ENCODE assay signal across 26 cellular contexts in genomic region chr10:100567826-100568225, GRCh38.
"Had no signal": no experiment of that assay in that cellular context is flagged by ENCODE, and none has a peak within 500 bp of the region (broad histone marks: within the 10 kb centered on the region; RNA-seq: fewer than 3 reads in every experiment).

No MANE protein-coding gene starts in this region.

- H3K4me2 ChIP-seq: SK-N-SH had no signal

- H3K36me3 Mint-ChIP-seq: activated naive CD4-positive, alpha-beta T cell treated with anti-CD3 and anti-CD28 coated beads, Interleukin-2, amount 10 ng/mL, durations not matched to agents 7 days and 5 days had no signal

- H3K27ac Mint-ChIP-seq: activated CD8-positive, alpha-beta T cell treated with anti-CD3 and anti-CD28 coated beads for 36 hours; activated naive CD4-positive, alpha-beta T cell treated with anti-CD3 and anti-CD28 coated beads, Interleukin-2, amount 10 ng/mL, durations not matched to agents 7 days and 5 days; activated naive CD8-positive, alpha-beta T cell treated with anti-CD3 and anti-CD28 coated beads for 36 hours; activated T-helper 17 cell treated with anti-CD3 and anti-CD28 coated beads, Interleukin-2, amount 50 U/mL, for 72 hours had no signal

- H3K9ac ChIP-seq: SK-N-SH had no signal

- H3K36me3 ChIP-seq: brain microvascular endothelial cell, SJCRH30 had no signal

- DNase-seq: activated CD4-positive, alpha-beta T cell treated with anti-CD3 and anti-CD28 coated beads for 4 hours; activated CD8-positive, alpha-beta T cell treated with anti-CD3 and anti-CD28 coated beads for 36 hours; activated gamma-delta T cell treated with Interleukin-2 at 50 U/mL for 16 hours; activated naive CD4-positive, alpha-beta T cell treated with anti-CD3 and anti-CD28 coated beads, Interleukin-2, amount 10 ng/mL, durations not matched to agents 7 days and 5 days; activated naive CD8-positive, alpha-beta T cell treated with anti-CD3 and anti-CD28 coated beads for 36 hours; activated T-cell treated with anti-CD3 and anti-CD28 coated beads for 4 hours; activated T-cell treated with anti-CD3 and anti-CD28 coated beads, Interleukin-2, amount 50 U/mL, for 48 hours; brain microvascular endothelial cell; KG1; NCI-H1092; NCI-H1417; NCI-H1930; NCI-H2171; NCI-H2227 treated with DMSO at 0.1 percent for 48 hours; NCI-H510A; NCI-H526 treated with DMSO at 0.1 percent for 48 hours; NK-92 treated with Interleukin-12 subunit alpha and Interleukin-12 subunit beta, amount 100 ng/mL, for 24 hours; OCI-M1; Right ventricle myocardium superior; SJCRH30; SK-N-SH; T-helper 1 cell had no signal

- H3K4me3 ChIP-seq: SJCRH30 had no signal

- H3K27ac ChIP-seq: brain microvascular endothelial cell, RWPE1, SJCRH30 had no signal

- H3K4me3 Mint-ChIP-seq: activated CD8-positive, alpha-beta T cell treated with anti-CD3 and anti-CD28 coated beads for 36 hours; activated naive CD4-positive, alpha-beta T cell treated with anti-CD3 and anti-CD28 coated beads, Interleukin-2, amount 10 ng/mL, durations not matched to agents 7 days and 5 days; activated naive CD8-positive, alpha-beta T cell treated with anti-CD3 and anti-CD28 coated beads for 36 hours; activated T-helper 17 cell treated with anti-CD3 and anti-CD28 coated beads, Interleukin-2, amount 50 U/mL, for 72 hours had no signal

- H3K9me3 ChIP-seq: SJCRH30, SK-N-SH had no signal

- H3K9me3 Mint-ChIP-seq: activated CD8-positive, alpha-beta T cell treated with anti-CD3 and anti-CD28 coated beads for 36 hours; activated naive CD4-positive, alpha-beta T cell treated with anti-CD3 and anti-CD28 coated beads, Interleukin-2, amount 10 ng/mL, durations not matched to agents 7 days and 5 days; activated naive CD8-positive, alpha-beta T cell treated with anti-CD3 and anti-CD28 coated beads for 36 hours; activated T-helper 17 cell treated with anti-CD3 and anti-CD28 coated beads, Interleukin-2, amount 50 U/mL, for 72 hours had no signal

- H3K4me1 ChIP-seq: SJCRH30 had no signal

- ATAC-seq: activated CD4-positive, CD25-positive, alpha-beta regulatory T cell treated with anti-CD3 and anti-CD28 coated beads, Interleukin-2, amount 50 U/mL, for 24 hours; activated CD8-positive, alpha-beta T cell treated with anti-CD3 and anti-CD28 coated beads for 36 hours; activated T-helper 17 cell treated with anti-CD3 and anti-CD28 coated beads, Interleukin-2, amount 50 U/mL, for 72 hours; Panc1 had no signal
